1 cellular context compared by ENCODE assay signal in genomic region chr2:1676091-1676912, GRCh38.
TF ChIP-seq lines count a peak whose summit lies in the region.

No MANE protein-coding gene starts in this region.

TF ChIP-seq in SK-N-SH, 30 proteins besides CTCF, POLR2A, EP300 and RAD21:
- TF ChIP-seq TEAD4 (IDR thresholded peaks at IDR 0.05; ENCODE audit: borderline replicate concordance, insufficient read depth), result no peak
- no peak for TF ChIP-seq JUND (IDR thresholded peaks at IDR 0.05)
- TF ChIP-seq YY1 (IDR thresholded peaks at IDR 0.05; ENCODE audit: low read depth), result no peak
- no peak for TF ChIP-seq SMC3 (IDR thresholded peaks at IDR 0.05; ENCODE audit: low read depth, low read length)
- TF ChIP-seq POLR2AphosphoS5 (IDR thresholded peaks at IDR 0.05; ENCODE audit: low read depth, low read length), result no peak
- no peak for TF ChIP-seq IRF3 (IDR thresholded peaks at IDR 0.05; ENCODE audit: low read depth, low read length)
- no peak for TF ChIP-seq TAF1 (IDR thresholded peaks at IDR 0.05; ENCODE audit: borderline replicate concordance, low read depth, low read length)
- TF ChIP-seq ELF1 (IDR thresholded peaks at IDR 0.05), result no peak
- no peak for TF ChIP-seq MAX (IDR thresholded peaks at IDR 0.05; ENCODE audit: low read depth)
- TF ChIP-seq USF2 (IDR thresholded peaks at IDR 0.05; ENCODE audit: borderline replicate concordance, low read depth, low read length), result no peak
- no peak for TF ChIP-seq RFX5 (IDR thresholded peaks at IDR 0.05; ENCODE audit: low read length)
- TF ChIP-seq GABPA (IDR thresholded peaks at IDR 0.05; ENCODE audit: low read depth), result no peak
